ENCODE assay signal across 9 cellular contexts in the genomic region with DNA sequence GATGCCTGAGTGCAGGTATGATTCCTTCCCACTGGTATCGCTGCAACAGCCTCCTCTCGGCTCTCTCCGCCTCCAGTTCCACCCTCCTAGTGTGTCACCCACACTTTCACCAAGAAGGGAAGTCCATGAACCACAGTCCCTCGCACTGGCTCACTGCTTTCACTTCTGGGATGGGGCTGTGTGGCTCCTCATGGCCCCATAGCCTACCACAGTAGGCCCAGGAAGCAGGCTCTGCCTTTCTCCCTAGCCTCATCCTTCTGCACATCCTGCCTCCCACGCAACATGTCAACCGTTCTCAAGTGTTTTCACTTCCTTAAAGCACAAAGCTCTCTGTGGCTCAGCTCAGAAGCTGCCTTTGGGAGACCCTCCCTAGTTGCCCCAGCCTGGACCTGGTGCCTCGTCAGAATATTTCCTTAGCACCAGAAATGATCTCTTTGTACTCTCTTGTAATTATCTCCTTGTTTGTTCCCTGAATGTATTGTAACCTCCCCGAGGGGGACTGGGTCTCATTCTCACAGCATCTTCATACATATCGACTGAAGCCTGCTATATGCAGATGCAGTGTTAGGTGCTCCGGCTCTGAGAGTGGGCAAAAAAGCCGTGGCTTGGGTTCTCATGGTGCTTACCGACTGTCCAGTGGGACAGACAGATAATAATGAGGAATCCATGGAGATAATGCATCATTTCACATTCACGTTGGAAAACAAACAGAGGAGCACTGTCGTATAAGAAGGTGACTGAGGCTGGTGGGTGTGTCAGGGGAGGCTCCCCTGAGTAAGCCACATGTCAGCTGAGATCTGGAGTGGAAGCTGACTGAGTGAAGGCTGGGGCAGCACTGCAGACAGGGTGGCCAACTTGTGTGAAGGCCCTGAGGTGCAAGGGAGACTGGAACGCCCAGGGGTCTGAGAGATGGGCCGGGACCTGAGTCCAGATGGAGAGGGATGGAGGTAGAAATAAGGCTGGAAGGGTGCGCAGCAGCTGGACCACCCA.
DNase-seq lines count a peak whose midpoint lies in the region; ATAC-seq, FAIRE-seq and TF ChIP-seq lines count a peak whose summit lies in the region.
"Had no signal": no experiment of that assay in that cellular context is flagged by ENCODE, and none has a peak within 500 bp of the region (broad histone marks: within the 10 kb centered on the region; RNA-seq: fewer than 3 reads in every experiment).

No MANE protein-coding gene starts in this region.

- no peak for TF ChIP-seq CTCF in left ventricle myocardium inferior (IDR thresholded peaks at IDR 0.05; ENCODE audit: borderline replicate concordance)
- TF ChIP-seq CTCF in breast epithelium (IDR thresholded peaks at IDR 0.05), result no peak

- TF ChIP-seq POLR2A in breast epithelium (IDR thresholded peaks at IDR 0.05), result no peak

- H3K9me3 ChIP-seq in left ventricle myocardium inferior (replicated peaks) (no peaks in the 10 kb centered on the region), breast epithelium (no peaks in the 10 kb centered on the region)

- H3K4me1 ChIP-seq in left ventricle myocardium inferior, result no peaks in the 10 kb centered on the region
- no peaks in the 10 kb centered on the region for H3K4me1 ChIP-seq in breast epithelium

- DNase-seq in Right ventricle myocardium inferior (ENCODE audit: missing footprints), result no peak
- no peak for DNase-seq in left ventricle myocardium inferior
- peak; percentile 79 for DNase-seq in UCSD-AML1 (lab: John Stamatoyannopoulos, UW; ENCODE audit: unreplicated experiment)
- DNase-seq in stimulated activated CD4-positive, alpha-beta T cell treated with anti-CD3 and anti-CD28 coated beads, Interleukin-12 subunit alpha, Interleukin-12 subunit beta, amount 100 ng/mL, for 4 hours, result peak; percentile 24
- no peak for DNase-seq in breast epithelium (ENCODE audit: low spot score in 2 of 2)
- no peak for DNase-seq in NCI-H1436 treated with DMSO at 0.1 percent for 48 hours (lab: John Stamatoyannopoulos, UW)
- no peak for DNase-seq in frontal cortex (ENCODE audit: low spot score in 2 of 2)

- peak; percentile 57 for ATAC-seq in Right ventricle myocardium inferior
- peak; percentile 66 for ATAC-seq in HG03095 (IDR thresholded peaks at IDR 0.05; ENCODE audit: unreplicated experiment)

- H3K27me3 ChIP-seq in left ventricle myocardium inferior (ENCODE audit: low read depth) (peaks cover 7% of the 10 kb centered on the region), breast epithelium (no peaks in the 10 kb centered on the region)

- H3K4me3 ChIP-seq in left ventricle myocardium inferior (no peak overlapping the region), breast epithelium (no peak overlapping the region)

- H3K27ac ChIP-seq in left ventricle myocardium inferior (replicated peaks) (no peak overlapping the region), breast epithelium (no peak overlapping the region)
- H3K27ac ChIP-seq: C4-2B had no signal

- H3K36me3 ChIP-seq in left ventricle myocardium inferior (peaks cover 12% of the 10 kb centered on the region), breast epithelium (no peaks in the 10 kb centered on the region)

- intact Hi-C loops in Right ventricle myocardium inferior (cut with DNase I), result no loop called here
- intact Hi-C loops in left ventricle myocardium inferior (cut with micrococcal nuclease), result loop anchor here (10.0 kb wide), 1 partner anchor 290 kb away; a partner anchor contains a TSS
- intact Hi-C loops in breast epithelium (cut with DNase I; ENCODE audit: low total_unique reads), result no loop called here

- FAIRE-seq in frontal cortex (lab: Jason Lieb, UNC), result no peak

Comparison
In these comparisons a context has a peak if more than half of its experiments do, and no peak if none do; other contexts are left out.
1. DNase-seq: peak in UCSD-AML1 (single experiment) and stimulated activated CD4-positive, alpha-beta T cell treated with anti-CD3 and anti-CD28 coated beads, Interleukin-12 subunit alpha, Interleukin-12 subunit beta, amount 100 ng/mL, for 4 hours (single experiment); none in Right ventricle myocardium inferior (single experiment), left ventricle myocardium inferior (single experiment), breast epithelium (0 of 2), NCI-H1436 treated with DMSO at 0.1 percent for 48 hours (single experiment) and frontal cortex (0 of 2).